Comparison of ENCODE assay signal across 8 cellular contexts in the genomic region with DNA sequence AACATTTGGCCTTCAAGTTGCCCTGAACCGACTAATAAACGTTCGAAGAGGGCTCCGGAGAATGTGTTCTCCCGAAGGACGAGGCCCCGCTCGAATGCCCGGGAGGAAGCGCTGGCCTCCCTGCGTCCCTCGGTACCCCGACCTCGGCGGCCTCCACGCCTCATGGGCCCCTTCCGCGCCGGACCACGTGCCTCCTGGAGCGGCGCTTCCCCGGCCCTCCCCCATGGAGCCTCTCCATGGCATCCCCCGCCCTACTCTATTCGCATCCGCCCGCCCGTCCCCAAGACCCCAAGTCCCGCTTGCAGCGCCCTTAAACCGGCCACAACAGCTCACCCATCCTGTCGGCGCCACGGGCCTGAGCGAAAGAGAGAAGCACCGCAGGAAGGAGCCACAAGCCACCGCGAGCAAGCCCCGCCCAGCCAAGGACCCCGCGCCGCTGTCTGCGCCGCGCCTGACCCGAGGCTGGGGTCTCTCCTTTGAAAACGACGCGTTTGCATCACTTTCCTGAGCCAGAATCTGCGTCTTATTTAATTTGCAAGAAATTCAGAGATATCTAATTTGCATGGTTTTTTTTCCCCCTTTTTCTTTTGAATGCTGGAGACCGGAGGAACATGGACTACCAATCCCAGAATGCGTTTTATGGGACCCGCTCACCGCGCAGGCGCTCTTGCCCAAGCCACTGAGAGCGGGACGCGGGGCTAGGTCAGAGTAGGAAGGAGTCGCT. TPM values are rescaled to one million over a fixed set of nuclear protein-coding genes. Genes with fewer than 3 reads are reported as not detected.
DNase-seq lines count a peak whose midpoint lies in the region; TF ChIP-seq lines count a peak whose summit lies in the region.

A gene (minus strand): TSS at position 368 of the 724 bp plus-strand sequence. CDS start 31 bp downstream, at position 337.

- peak in 1 of 4 donors; percentile 48 for TF ChIP-seq POLR2A in stomach (IDR thresholded peaks at IDR 0.05)

- H3K4me3 ChIP-seq in neural cell (ENCODE audit: low read length) (peak within 1 kb of the TSS; percentile 97), stomach (peak within 1 kb of the TSS; percentile 68 to 99 (median 94))

- TF ChIP-seq EP300 in neural cell (conservative IDR thresholded peaks at IDR 0.05; ENCODE audit: poor library complexity, severe bottlenecking) (peak; percentile 47), stomach (IDR thresholded peaks at IDR 0.05) (no peak)

- no peaks in the 10 kb centered on the region for H3K9me2 ChIP-seq in neural cell (ENCODE audit: insufficient read depth, low read length)

- TF ChIP-seq CTCF in neural cell (IDR thresholded peaks at IDR 0.05; ENCODE audit: poor library complexity, severe bottlenecking) (peak; percentile 11), stomach (IDR thresholded peaks at IDR 0.05) (peak in 1 of 7 experiments; percentile 8)

- DNase-seq in EL (peak; percentile 92), H4 (ENCODE audit: low spot score) (peak; percentile 92), LoVo (ENCODE audit: low spot score) (peak; percentile 95), SHP77 (lab: John Stamatoyannopoulos, UW) (peak; percentile 83 to 89), fibroblast of the conjunctiva (ENCODE audit: low read depth) (peak; percentile 82), stomach (peak; percentile 91)
- peak; percentile 80 for DNase-seq in activated effector memory CD4-positive, alpha-beta T cell treated with Interleukin-2 at 50 U/mL for 16 hours

- H3K36me3 ChIP-seq in neural cell (ENCODE audit: insufficient read depth, low read length) (peaks cover 6% of the 10 kb centered on the region), stomach (peaks cover 23 to 36% (median 36%) of the 10 kb centered on the region in 4 donors)

- H3K27me3 ChIP-seq in neural cell (ENCODE audit: insufficient read depth, low read depth, low read length) (no peaks in the 10 kb centered on the region), stomach (no peaks in the 10 kb centered on the region)

- peak within 1 kb of the TSS; percentile 93 for H3K4me2 ChIP-seq in neural cell (ENCODE audit: low read length)

- no peaks in the 10 kb centered on the region for H4K20me1 ChIP-seq in neural cell (ENCODE audit: insufficient read depth)

- H3K9ac ChIP-seq in neural cell (ENCODE audit: low read length): peak within 1 kb of the TSS; percentile 91

- intact Hi-C loops in stomach (cut with DNase I; ENCODE audit: low total_unique reads): no loop called here

- H3K9me3 ChIP-seq in neural cell (ENCODE audit: low read length) (no peaks in the 10 kb centered on the region), stomach (no peaks in the 10 kb centered on the region)

- H3K27ac ChIP-seq in neural cell (ENCODE audit: low read length) (peak within 1 kb of the TSS; percentile 88), stomach (peak within 1 kb of the TSS; percentile 80 to 94 (median 89))

- peak within 1 kb of the TSS; percentile 95 for H2AFZ ChIP-seq in neural cell (ENCODE audit: low read depth, low read length)

- H3K79me2 ChIP-seq in neural cell (replicated peaks; ENCODE audit: insufficient read depth, low read length): peaks cover 16% of the 10 kb centered on the region

- WGBS in stomach, 5 donors: 0 to 1% (median 0%) methylated on average over 35 to 60 of the region's 60 CpGs

- peaks cover 6 to 25% (median 22%) of the 10 kb centered on the region in 4 donors for H3K4me1 ChIP-seq in stomach

- H3F3A ChIP-seq in neural cell (ENCODE audit: insufficient read depth, low read length, poor library complexity, severe bottlenecking): no peaks in the 10 kb centered on the region

- peak; percentile 31 for TF ChIP-seq RAD21 in neural cell (conservative IDR thresholded peaks at IDR 0.05)

TF ChIP-seq in neural cell, 6 proteins besides CTCF, POLR2A, EP300 and RAD21:
- TF ChIP-seq, protein P1, sequence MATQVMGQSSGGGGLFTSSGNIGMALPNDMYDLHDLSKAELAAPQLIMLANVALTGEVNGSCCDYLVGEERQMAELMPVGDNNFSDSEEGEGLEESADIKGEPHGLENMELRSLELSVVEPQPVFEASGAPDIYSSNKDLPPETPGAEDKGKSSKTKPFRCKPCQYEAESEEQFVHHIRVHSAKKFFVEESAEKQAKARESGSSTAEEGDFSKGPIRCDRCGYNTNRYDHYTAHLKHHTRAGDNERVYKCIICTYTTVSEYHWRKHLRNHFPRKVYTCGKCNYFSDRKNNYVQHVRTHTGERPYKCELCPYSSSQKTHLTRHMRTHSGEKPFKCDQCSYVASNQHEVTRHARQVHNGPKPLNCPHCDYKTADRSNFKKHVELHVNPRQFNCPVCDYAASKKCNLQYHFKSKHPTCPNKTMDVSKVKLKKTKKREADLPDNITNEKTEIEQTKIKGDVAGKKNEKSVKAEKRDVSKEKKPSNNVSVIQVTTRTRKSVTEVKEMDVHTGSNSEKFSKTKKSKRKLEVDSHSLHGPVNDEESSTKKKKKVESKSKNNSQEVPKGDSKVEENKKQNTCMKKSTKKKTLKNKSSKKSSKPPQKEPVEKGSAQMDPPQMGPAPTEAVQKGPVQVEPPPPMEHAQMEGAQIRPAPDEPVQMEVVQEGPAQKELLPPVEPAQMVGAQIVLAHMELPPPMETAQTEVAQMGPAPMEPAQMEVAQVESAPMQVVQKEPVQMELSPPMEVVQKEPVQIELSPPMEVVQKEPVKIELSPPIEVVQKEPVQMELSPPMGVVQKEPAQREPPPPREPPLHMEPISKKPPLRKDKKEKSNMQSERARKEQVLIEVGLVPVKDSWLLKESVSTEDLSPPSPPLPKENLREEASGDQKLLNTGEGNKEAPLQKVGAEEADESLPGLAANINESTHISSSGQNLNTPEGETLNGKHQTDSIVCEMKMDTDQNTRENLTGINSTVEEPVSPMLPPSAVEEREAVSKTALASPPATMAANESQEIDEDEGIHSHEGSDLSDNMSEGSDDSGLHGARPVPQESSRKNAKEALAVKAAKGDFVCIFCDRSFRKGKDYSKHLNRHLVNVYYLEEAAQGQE (IDR thresholded peaks at IDR 0.05; ENCODE audit: borderline replicate concordance): peak; percentile 57
- TF ChIP-seq POLR2AphosphoS5 (IDR thresholded peaks at IDR 0.05): peak; percentile 88
- TF ChIP-seq SMC3 (conservative IDR thresholded peaks at IDR 0.05; ENCODE audit: poor library complexity): peak; percentile 57
- peak; percentile 76 for TF ChIP-seq TAF1 (IDR thresholded peaks at IDR 0.05; ENCODE audit: low read depth)
- no peak for TF ChIP-seq EZH2 (IDR thresholded peaks at IDR 0.05; ENCODE audit: borderline replicate concordance, insufficient read depth, low read length, poor library complexity, severe bottlenecking)
- peak; percentile 94 for TF ChIP-seq MXI1 (conservative IDR thresholded peaks at IDR 0.05; ENCODE audit: poor library complexity, severe bottlenecking)

RNA-seq across cellular contexts. Expression of the gene that starts here (rescaled TPM):
- 6,471 and 6,516 TPM in 2 replicates for total RNA-seq in H4 (2014; rRNA removed; shearing (Covaris generic))
- polyA plus RNA-seq in neural cell (2,306 and 2,396 TPM in 2 replicates), stomach (1,000 to 10,000 TPM; 2,847 to 4,172 (median 2,895) TPM)
- polyA minus RNA-seq in neural cell: 1,165 and 1,355 TPM in 2 replicates
- total RNA-seq in stomach: 1,000 to 10,000 TPM in 4 of 5 donors, 100 to 1,000 TPM in 1; 947 to 4,706 (median 1,648) TPM

Comparison
In these comparisons a context has a peak if more than half of its experiments do, and no peak if none do; other contexts are left out.
1. Peak in every context shown above with its lines: DNase-seq, H3K4me3 ChIP-seq and H3K27ac ChIP-seq.